ENCODE assay signal across 26 cellular contexts in genomic region chr22:49193901-49194465, GRCh38.
DNase-seq lines count a peak whose midpoint lies in the region; ATAC-seq, FAIRE-seq and TF ChIP-seq lines count a peak whose summit lies in the region.
"Had no signal": no experiment of that assay in that cellular context is flagged by ENCODE, and none has a peak within 500 bp of the region (broad histone marks: within the 10 kb centered on the region; RNA-seq: fewer than 3 reads in every experiment).

No MANE protein-coding gene starts in this region.

- no peak overlapping the region for H3K14ac ChIP-seq in neuronal stem cell (ENCODE audit: low read length)

- H2BK5ac ChIP-seq in neuronal stem cell (ENCODE audit: low read length): peak overlapping the region; percentile 0

- H3K27ac Mint-ChIP-seq in stimulated activated naive B cell treated with anti-CD40 and anti-IgM and Interleukin-4, amounts not matched to agents 10 μg/mL and 1 μg/mL and 100 μg/mL, for 72 hours: peak overlapping the region; percentile 28
- H3K27ac Mint-ChIP-seq: CD14-positive monocyte; CD4-positive, alpha-beta T cell; CD8-positive, alpha-beta memory T cell; GM23338 had no signal

- peaks cover 0 to 9% (median 3%) of the 10 kb centered on the region in 4 donors for H3K4me1 ChIP-seq in right lobe of liver
- no peaks in the 10 kb centered on the region for H3K4me1 ChIP-seq in HepG2 (ENCODE audit: insufficient read depth, low read length)
- H3K4me1 ChIP-seq in kidney (ENCODE audit: control insufficient read depth in 1 of 2, insufficient read depth in 1 of 2, low read depth in 1 of 2, low read length in 2 of 2): no peaks in the 10 kb centered on the region
- peaks cover 0 to 5% of the 10 kb centered on the region in 2 donors for H3K4me1 ChIP-seq in neuronal stem cell (ENCODE audit: control insufficient read depth in 2 of 2, insufficient read depth in 1 of 2, low read depth in 1 of 2, low read length in 2 of 2)
- no peaks in the 10 kb centered on the region for H3K4me1 ChIP-seq in PC-3 (ENCODE audit: insufficient read depth, low read length)
- H3K4me1 ChIP-seq: A549; BE2C; BLaER1 treated with 17β-estradiol and CSF1 and Interleukin-3, amounts not matched to agents 10 nM and 100 nM had no signal

- no peaks in the 10 kb centered on the region for H3K9me3 ChIP-seq in right lobe of liver
- H3K9me3 ChIP-seq in HepG2 (ENCODE audit: low read length): no peaks in the 10 kb centered on the region
- H3K9me3 ChIP-seq in kidney (ENCODE audit: control insufficient read depth in 1 of 2, low read length in 2 of 2): no peaks in the 10 kb centered on the region
- H3K9me3 ChIP-seq in neuronal stem cell (replicated peaks in 1 of 2; ENCODE audit: control insufficient read depth in 2 of 2, insufficient read depth in 1 of 2, low read depth in 1 of 2, low read length in 2 of 2): no peaks in the 10 kb centered on the region
- no peaks in the 10 kb centered on the region for H3K9me3 ChIP-seq in PC-3 (ENCODE audit: low read length)
- H3K9me3 ChIP-seq: A549; BE2C; BLaER1 treated with 17β-estradiol and CSF1 and Interleukin-3, amounts not matched to agents 10 nM and 100 nM had no signal

- H3K4me2 ChIP-seq in HepG2 (ENCODE audit: low read depth, low read length) (no peak overlapping the region), neuronal stem cell (ENCODE audit: insufficient read depth, low read length, poor library complexity, severe bottlenecking) (no peak overlapping the region), PC-3 (ENCODE audit: low read length) (no peak overlapping the region)
- H3K4me2 ChIP-seq: A549; BLaER1 treated with 17β-estradiol and CSF1 and Interleukin-3, amounts not matched to agents 10 nM and 100 nM; GM23338 had no signal

- intact Hi-C loops in right lobe of liver (cut with DNase I) (no loop called here), HepG2 (cut with micrococcal nuclease; ENCODE audit: unreplicated experiment) (no loop called here), kidney (cut with DNase I) (no loop called here), PC-3 (cut with micrococcal nuclease) (no loop called here)

- TF ChIP-seq CTCF in right lobe of liver (IDR thresholded peaks at IDR 0.05) (no peak), HepG2 (CRISPR knock-in tag; IDR thresholded peaks at IDR 0.05) (no peak), kidney (IDR thresholded peaks at IDR 0.05; ENCODE audit: borderline replicate concordance, extremely low read depth, insufficient read depth) (no peak), PC-3 (conservative IDR thresholded peaks at IDR 0.05; ENCODE audit: low read depth, low read length) (no peak)

- CTCF ChIA-PET in HepG2 (lab: Yijun Ruan, JAX; ENCODE audit: low intra/inter-chr PET ratio, low total read pairs) (no interaction called here), PC-3 (lab: Charles Lee) (no interaction called here)

- H3F3A ChIP-seq in PC-3 (ENCODE audit: low read length, unreplicated experiment): no peaks in the 10 kb centered on the region

- ATAC-seq in right lobe of liver (no peak), HepG2 (no peak), PC-3 (no peak)
- no peak for ATAC-seq in stimulated activated naive B cell treated with anti-CD40 and anti-IgM and Interleukin-4, amounts not matched to agents 10 μg/mL and 1 μg/mL and 100 μg/mL, for 72 hours (replicated peaks)
- ATAC-seq: A549, GM12878, GM23338, HCT116 had no signal

- BruUV-seq in HepG2 (replicated peaks; lab: Mats Ljungman, UMichigan) (no TSS peak), PC-3 (replicated peaks; lab: Mats Ljungman, UMichigan) (no TSS peak)

- POLR2A ChIA-PET in HepG2 (lab: Yijun Ruan, JAX) (no interaction called here), PC-3 (lab: Charles Lee; ENCODE audit: unreplicated experiment) (no interaction called here)

- H3K4me1 Mint-ChIP-seq in stimulated activated naive B cell treated with anti-CD40 and anti-IgM and Interleukin-4, amounts not matched to agents 10 μg/mL and 1 μg/mL and 100 μg/mL, for 72 hours: no peaks in the 10 kb centered on the region
- H3K4me1 Mint-ChIP-seq: CD14-positive monocyte; CD8-positive, alpha-beta memory T cell had no signal

- H3K23ac ChIP-seq in neuronal stem cell (ENCODE audit: low read depth, low read length, poor library complexity): no peak overlapping the region

- H4K91ac ChIP-seq in neuronal stem cell (ENCODE audit: low read depth, low read length, poor library complexity): no peak overlapping the region

- no peak overlapping the region for H3K4me3 ChIP-seq in right lobe of liver
- no peak overlapping the region for H3K4me3 ChIP-seq in HepG2 (replicated peaks in 1 of 3; ENCODE audit: insufficient read depth in 1 of 3, low read depth in 2 of 3, low read length in 3 of 3)
- H3K4me3 ChIP-seq in kidney (ENCODE audit: low read length in 2 of 2): no peak overlapping the region
- H3K4me3 ChIP-seq in neuronal stem cell (ENCODE audit: low read length in 2 of 2): peak overlapping the region in 1 of 2 donors; percentile 11
- no peak overlapping the region for H3K4me3 ChIP-seq in PC-3 (ENCODE audit: low read length)
- H3K4me3 ChIP-seq: A549; BLaER1 treated with 17β-estradiol and CSF1 and Interleukin-3, amounts not matched to agents 10 nM and 100 nM; GM12878; GM23338 had no signal

- in situ Hi-C loops in HepG2 (cut with HindIII; ENCODE audit: extremely low pct_ligation_motif_present, low pct_unique_long_range_greater_than_20kb): no loop called here

- peaks cover 0 to 27% of the 10 kb centered on the region in 2 donors for H3K27me3 Mint-ChIP-seq in stimulated activated naive B cell treated with anti-CD40 and anti-IgM and Interleukin-4, amounts not matched to agents 10 μg/mL and 1 μg/mL and 100 μg/mL, for 72 hours

- H4K8ac ChIP-seq in neuronal stem cell (ENCODE audit: low read depth, low read length): no peak overlapping the region

- no peak overlapping the region for H2BK120ac ChIP-seq in neuronal stem cell (ENCODE audit: low read depth, low read length)

- H2BK15ac ChIP-seq in neuronal stem cell (ENCODE audit: low read length): no peak overlapping the region

- DNase-seq in right lobe of liver (peak in 2 of 3 donors; percentile 8 to 18), HepG2 (ENCODE audit: low spot score) (no peak), kidney (peak; percentile 44), neuronal stem cell (ENCODE audit: low spot score) (no peak), NCI-H1436 treated with DMSO at 0.1 percent for 48 hours (lab: John Stamatoyannopoulos, UW) (no peak), GM19239 (ENCODE audit: insufficient read length, low spot score) (no peak), PC-3 (no peak)
- DNase-seq in stimulated activated naive B cell treated with anti-CD40 and anti-IgM and Interleukin-4, amounts not matched to agents 10 μg/mL and 1 μg/mL and 100 μg/mL, for 72 hours: no peak
- DNase-seq: 8988T; ACHN; AML-193; BE2C; CD4-positive, alpha-beta T cell; DMS 273 treated with DMSO at 0.1 percent for 48 hours; DMS79; EL; GDM1; H9 had no signal

- no peak overlapping the region for H3K4me3 Mint-ChIP-seq in stimulated activated naive B cell treated with anti-CD40 and anti-IgM and Interleukin-4, amounts not matched to agents 10 μg/mL and 1 μg/mL and 100 μg/mL, for 72 hours
- H3K4me3 Mint-ChIP-seq: CD14-positive monocyte; CD4-positive, alpha-beta T cell; CD8-positive, alpha-beta memory T cell; GM23338; H9 had no signal

- no peak overlapping the region for H3K4ac ChIP-seq in neuronal stem cell (ENCODE audit: low read length)

- H3K27ac ChIP-seq in right lobe of liver (no peak overlapping the region), HepG2 (ENCODE audit: extremely low read length, insufficient read depth, low read length) (no peak overlapping the region), kidney (ENCODE audit: low read depth in 2 of 2, low read length in 2 of 2) (no peak overlapping the region), neuronal stem cell (replicated peaks; ENCODE audit: low read length) (no peak overlapping the region), PC-3 (ENCODE audit: low read length) (no peak overlapping the region)
- H3K27ac ChIP-seq: A549; BLaER1 treated with 17β-estradiol and CSF1 and Interleukin-3, amounts not matched to agents 10 nM and 100 nM had no signal

- no peaks in the 10 kb centered on the region for H3K9me3 Mint-ChIP-seq in stimulated activated naive B cell treated with anti-CD40 and anti-IgM and Interleukin-4, amounts not matched to agents 10 μg/mL and 1 μg/mL and 100 μg/mL, for 72 hours
- H3K9me3 Mint-ChIP-seq: CD4-positive, alpha-beta T cell; CD8-positive, alpha-beta memory T cell; GM23338; H9 had no signal

- H3K27me3 ChIP-seq in right lobe of liver: no peaks in the 10 kb centered on the region
- H3K27me3 ChIP-seq in HepG2 (ENCODE audit: control insufficient read depth in 1 of 2, insufficient read depth in 2 of 2, low read length in 2 of 2): peaks cover 5 to 62% of the 10 kb centered on the region in 2 experiments
- peaks cover 0 to 19% (median 0%) of the 10 kb centered on the region in 3 experiments for H3K27me3 ChIP-seq in neuronal stem cell (ENCODE audit: control insufficient read depth in 3 of 3, insufficient read depth in 3 of 3, low read depth in 1 of 3, low read length in 3 of 3)
- no peaks in the 10 kb centered on the region for H3K27me3 ChIP-seq in PC-3 (ENCODE audit: low read length)
- H3K27me3 ChIP-seq: BE2C had no signal

- H2AFZ ChIP-seq in HepG2 (ENCODE audit: low read length) (no peak overlapping the region), neuronal stem cell (ENCODE audit: low read length) (no peak overlapping the region), PC-3 (ENCODE audit: low read length) (no peak overlapping the region)
- H2AFZ ChIP-seq: GM23338 had no signal

- H2AK5ac ChIP-seq in neuronal stem cell (ENCODE audit: low read depth, low read length): peak overlapping the region; percentile 42

- H3K9me2 ChIP-seq in PC-3 (replicated peaks; ENCODE audit: low read length): no peaks in the 10 kb centered on the region

- no peaks in the 10 kb centered on the region for H3K79me2 ChIP-seq in HepG2 (ENCODE audit: insufficient read depth, low read length)
- no peaks in the 10 kb centered on the region for H3K79me2 ChIP-seq in PC-3 (ENCODE audit: low read length)

- H2BK12ac ChIP-seq in neuronal stem cell (ENCODE audit: low read length): peak overlapping the region; percentile 34

- 83% methylated on average over 4 of the region's 13 CpGs for WGBS in right lobe of liver (ENCODE audit: insufficient coverage, low coverage, low lambda C conversion rate, missing lambda C conversion rate)
- WGBS in HepG2 (ENCODE audit: low lambda C conversion rate): 40% methylated on average over 3 of the region's 13 CpGs
- no CpG with 5 or more reads among the region's 13 CpGs for WGBS in neuronal stem cell (ENCODE audit: extremely low coverage in 2 of 2, insufficient read length in 2 of 2, insufficient replicate concordance in 1 of 2), 2 donors

- H4K20me1 ChIP-seq in HepG2 (ENCODE audit: insufficient read depth, low read length) (peaks cover 3% of the 10 kb centered on the region; the same call in 1 of the 2 replicates), PC-3 (ENCODE audit: low read length) (no peaks in the 10 kb centered on the region)

- TF ChIP-seq RAD21 in HepG2 (CRISPR knock-in tag; IDR thresholded peaks at IDR 0.05): no peak

- no peaks in the 10 kb centered on the region for H3K36me3 Mint-ChIP-seq in stimulated activated naive B cell treated with anti-CD40 and anti-IgM and Interleukin-4, amounts not matched to agents 10 μg/mL and 1 μg/mL and 100 μg/mL, for 72 hours
- H3K36me3 Mint-ChIP-seq: CD14-positive monocyte; CD8-positive, alpha-beta memory T cell had no signal

- H3K9ac ChIP-seq in HepG2 (ENCODE audit: insufficient read depth, low read depth, low read length) (no peak overlapping the region), kidney (ENCODE audit: low read length in 2 of 2) (no peak overlapping the region), neuronal stem cell (ENCODE audit: low read depth, low read length, poor library complexity) (no peak overlapping the region), PC-3 (ENCODE audit: low read length) (no peak overlapping the region)
- H3K9ac ChIP-seq: BLaER1 treated with 17β-estradiol and CSF1 and Interleukin-3, amounts not matched to agents 10 nM and 100 nM had no signal

- FAIRE-seq in HepG2 (lab: Jason Lieb, UNC) (no peak), kidney (lab: Jason Lieb, UNC) (no peak), GM19239 (lab: Jason Lieb, UNC) (no peak)
- FAIRE-seq: A549, D721Med, GM12878 had no signal

- TF ChIP-seq POLR2A in right lobe of liver (IDR thresholded peaks at IDR 0.05) (no peak), HepG2 (IDR thresholded peaks at IDR 0.05; ENCODE audit: insufficient read depth in 1 of 2, low read depth in 2 of 2, low read length in 2 of 2) (no peak)

- H3K18ac ChIP-seq in neuronal stem cell (ENCODE audit: low read length): peak overlapping the region; percentile 77

- H3K36me3 ChIP-seq in right lobe of liver: no peaks in the 10 kb centered on the region
- no peaks in the 10 kb centered on the region for H3K36me3 ChIP-seq in HepG2 (replicated peaks in 1 of 2; ENCODE audit: control insufficient read depth in 1 of 2, insufficient read depth in 2 of 2, low read length in 2 of 2)
- H3K36me3 ChIP-seq in kidney (ENCODE audit: control insufficient read depth in 1 of 2, insufficient read depth in 2 of 2, low read length in 2 of 2): no peaks in the 10 kb centered on the region
- no peaks in the 10 kb centered on the region for H3K36me3 ChIP-seq in neuronal stem cell (replicated peaks in 1 of 2; ENCODE audit: control insufficient read depth in 2 of 2, insufficient read depth in 2 of 2, low read length in 2 of 2)
- no peaks in the 10 kb centered on the region for H3K36me3 ChIP-seq in PC-3 (ENCODE audit: low read depth, low read length)
- H3K36me3 ChIP-seq: BE2C; BLaER1 treated with 17β-estradiol and CSF1 and Interleukin-3, amounts not matched to agents 10 nM and 100 nM had no signal

- peaks cover 4% of the 10 kb centered on the region for H3K79me1 ChIP-seq in neuronal stem cell (ENCODE audit: low read depth, low read length)

- no peak for TF ChIP-seq EP300 in HepG2 (IDR thresholded peaks at IDR 0.05; ENCODE audit: low read depth in 2 of 2, low read length in 2 of 2)
- TF ChIP-seq EP300 in HepG2 (CRISPR knock-in tag; IDR thresholded peaks at IDR 0.05; ENCODE audit: borderline replicate concordance): no peak

Comparison
In these comparisons a context has a peak if more than half of its experiments do, and no peak if none do; other contexts are left out.
1. DNase-seq: peak in right lobe of liver (2 of 3) and kidney (single experiment); none in HepG2 (single experiment), neuronal stem cell (single experiment), stimulated activated naive B cell treated with anti-CD40 and anti-IgM and Interleukin-4, amounts not matched to agents 10 μg/mL and 1 μg/mL and 100 μg/mL, for 72 hours (single experiment), NCI-H1436 treated with DMSO at 0.1 percent for 48 hours (single experiment), GM19239 (single experiment) and PC-3 (single experiment).